ENCODE assay signal across 8 cellular contexts in genomic region chr12:26524862-26525465, GRCh38.
A peak's percentile ranks its signal among the peaks of the same experiment; 100 is the strongest.
DNase-seq lines count a peak whose midpoint lies in the region; ATAC-seq, FAIRE-seq and TF ChIP-seq lines count a peak whose summit lies in the region.

No MANE protein-coding gene starts in this region.

- TF ChIP-seq CTCF in GM12875 (IDR thresholded peaks at IDR 0.05; ENCODE audit: borderline replicate concordance, insufficient read depth, low read depth, low read length), result peak; percentile 71

- peak; percentile 78 for FAIRE-seq in TTC549 (lab: Jason Lieb, UNC)

- WGBS in iPS DF 6.9 (ENCODE audit: insufficient coverage, insufficient read length), result no CpG with 5 or more reads among the region's 2 CpGs

- DNase-seq in A172 (ENCODE audit: low spot score) (peak; percentile 21), iPS DF 6.9 (ENCODE audit: low read depth, low spot score) (peak; percentile 50), H7 (no peak), T-helper 1 cell (no peak), globus pallidus (ENCODE audit: low spot score) (no peak)

- no peaks in the 10 kb centered on the region for H3K4me1 ChIP-seq in iPS DF 6.9 (ENCODE audit: control insufficient read depth, insufficient read depth, low read length)

- H3K36me3 ChIP-seq in iPS DF 6.9 (ENCODE audit: control insufficient read depth, insufficient read depth, low read length) (no peaks in the 10 kb centered on the region), H7 (replicated peaks; ENCODE audit: control insufficient read depth, insufficient read depth, low read length) (peaks cover 3% of the 10 kb centered on the region)

- ATAC-seq in HG02610 (IDR thresholded peaks at IDR 0.05; ENCODE audit: unreplicated experiment), result no peak

- H3K4me3 ChIP-seq in GM12875 (ENCODE audit: low read depth, low read length) (no peak overlapping the region), iPS DF 6.9 (ENCODE audit: low read length) (no peak overlapping the region), H7 (ENCODE audit: insufficient read depth, low read depth, low read length) (no peak overlapping the region)

- H3K27ac ChIP-seq in iPS DF 6.9 (ENCODE audit: low read length), result no peak overlapping the region

- H3K27me3 ChIP-seq in iPS DF 6.9 (ENCODE audit: control insufficient read depth, insufficient read depth, low read length), result no peaks in the 10 kb centered on the region
- H3K27me3 ChIP-seq in H7 (ENCODE audit: control insufficient read depth, insufficient read depth, low read length), result no peaks in the 10 kb centered on the region

- no peaks in the 10 kb centered on the region for H3K9me3 ChIP-seq in iPS DF 6.9 (ENCODE audit: control insufficient read depth, insufficient read depth, low read length)

Comparison
In these comparisons a context has a peak if more than half of its experiments do, and no peak if none do; other contexts are left out.
1. DNase-seq: peak in A172 (single experiment) and iPS DF 6.9 (single experiment); none in H7 (single experiment), T-helper 1 cell (0 of 5) and globus pallidus (single experiment).